In the genomic region with DNA sequence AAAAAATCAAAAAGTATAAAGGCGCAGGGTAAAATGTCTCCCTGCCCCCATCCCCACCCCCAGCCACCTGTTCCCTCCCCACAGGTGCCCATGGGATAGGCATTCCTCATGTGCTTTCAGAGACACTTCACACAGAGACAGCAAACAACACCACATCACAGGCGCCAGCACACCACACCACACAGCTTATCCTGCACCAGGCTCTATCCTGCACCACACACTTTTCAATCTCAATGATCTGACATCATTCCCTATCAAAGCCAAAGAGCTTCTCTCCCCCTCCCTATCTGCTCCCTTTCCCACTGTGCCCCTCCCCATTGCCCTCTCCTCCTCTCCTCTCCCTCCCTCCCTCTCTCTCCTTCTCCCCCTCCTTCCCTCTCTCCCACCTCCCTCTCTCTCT, we compare ENCODE assay signal across 24 cellular contexts. TPM values are rescaled to one million over a fixed set of nuclear protein-coding genes. Genes with fewer than 3 reads are reported as not detected.
DNase-seq lines count a peak whose midpoint lies in the region; ATAC-seq and TF ChIP-seq lines count a peak whose summit lies in the region.
"Had no signal": no experiment of that assay in that cellular context is flagged by ENCODE, and none has a peak within 500 bp of the region (broad histone marks: within the 10 kb centered on the region; RNA-seq: fewer than 3 reads in every experiment).

No MANE protein-coding gene starts in this region.

- DNase-seq in NCI-H2081 (lab: John Stamatoyannopoulos, UW) (peak; percentile 36 to 66), NCI-H2081 treated with DMSO at 0.1 percent for 48 hours (lab: John Stamatoyannopoulos, UW) (no peak), NCI-H2029 (lab: John Stamatoyannopoulos, UW) (peak; percentile 87), neural progenitor cell (ENCODE audit: low spot score) (no peak), heart left ventricle (no peak)
- DNase-seq: activated CD4-positive, alpha-beta memory T cell treated with anti-CD3 and anti-CD28 coated beads, Interleukin-2, amount 10 ng/mL, durations not matched to agents 7 days and 5 days; activated T-cell treated with anti-CD3 and anti-CD28 coated beads, Interleukin-2, amount 50 U/mL, for 4 hours; cortex of kidney; kidney glomerular epithelial cell; MG63; NCI-H226; retina; stimulated activated naive B cell treated with anti-CD40 and anti-IgM and Interleukin-4, amounts not matched to agents 10 μg/mL and 1 μg/mL and 100 μg/mL, for 72 hours had no signal

- H3K4me1 ChIP-seq in neural progenitor cell: peaks cover 5% of the 10 kb centered on the region
- peaks cover 0 to 4% (median 0%) of the 10 kb centered on the region in 12 donors for H3K4me1 ChIP-seq in heart left ventricle
- H3K4me1 ChIP-seq: body of pancreas had no signal

- no peak overlapping the region for H3K9ac ChIP-seq in neural progenitor cell

- no peak overlapping the region for H3K4me3 Mint-ChIP-seq in activated T-helper 17 cell treated with anti-CD3 and anti-CD28 coated beads, Interleukin-2, amount 50 U/mL, for 72 hours
- H3K4me3 Mint-ChIP-seq in neural progenitor cell: no peak overlapping the region
- H3K4me3 Mint-ChIP-seq: activated CD4-positive, alpha-beta memory T cell treated with anti-CD3 and anti-CD28 coated beads, Interleukin-2, amount 10 ng/mL, durations not matched to agents 7 days and 5 days; activated T-cell treated with anti-CD3 and anti-CD28 coated beads, Interleukin-2, amount 50 U/mL, for 4 hours; stimulated activated naive B cell treated with anti-CD40 and anti-IgM and Interleukin-4, amounts not matched to agents 10 μg/mL and 1 μg/mL and 100 μg/mL, for 72 hours had no signal

- intact Hi-C loops in heart left ventricle (cut with DNase I): no loop called here

- H3K79me2 ChIP-seq in neural progenitor cell (ENCODE audit: low read depth): no peaks in the 10 kb centered on the region

- H4K20me1 ChIP-seq in neural progenitor cell (ENCODE audit: low read depth): no peaks in the 10 kb centered on the region
- H4K20me1 ChIP-seq: BLaER1 treated with 17β-estradiol and CSF1 and Interleukin-3, amounts not matched to agents 10 nM and 100 nM had no signal

- no peaks in the 10 kb centered on the region for H3K36me3 ChIP-seq in neural progenitor cell
- H3K36me3 ChIP-seq in heart left ventricle: no peaks in the 10 kb centered on the region
- H3K36me3 ChIP-seq: BLaER1 treated with 17β-estradiol and CSF1 and Interleukin-3, amounts not matched to agents 10 nM and 100 nM; MG63; tibial nerve had no signal

- no peak for ATAC-seq in activated T-helper 17 cell treated with anti-CD3 and anti-CD28 coated beads, Interleukin-2, amount 50 U/mL, for 72 hours (replicated peaks)
- no peak for ATAC-seq in heart left ventricle
- no peak for ATAC-seq in GM21360 (IDR thresholded peaks at IDR 0.05; ENCODE audit: unreplicated experiment)
- ATAC-seq in HG03565 (IDR thresholded peaks at IDR 0.05; ENCODE audit: unreplicated experiment): no peak
- ATAC-seq: activated T-cell treated with anti-CD3 and anti-CD28 coated beads, Interleukin-2, amount 50 U/mL, for 4 hours; body of pancreas had no signal

- H3K27ac Mint-ChIP-seq in activated T-helper 17 cell treated with anti-CD3 and anti-CD28 coated beads, Interleukin-2, amount 50 U/mL, for 72 hours: peak overlapping the region; percentile 25
- H3K27ac Mint-ChIP-seq in neural progenitor cell: peak overlapping the region; percentile 76
- H3K27ac Mint-ChIP-seq: activated CD4-positive, alpha-beta memory T cell treated with anti-CD3 and anti-CD28 coated beads, Interleukin-2, amount 10 ng/mL, durations not matched to agents 7 days and 5 days; stimulated activated naive B cell treated with anti-CD40 and anti-IgM and Interleukin-4, amounts not matched to agents 10 μg/mL and 1 μg/mL and 100 μg/mL, for 72 hours had no signal

- no peaks in the 10 kb centered on the region for H3K27me3 ChIP-seq in neural progenitor cell
- H3K27me3 ChIP-seq in heart left ventricle: peaks cover 0 to 17% (median 0%) of the 10 kb centered on the region in 9 donors
- H3K27me3 ChIP-seq: BLaER1 treated with 17β-estradiol and CSF1 and Interleukin-3, amounts not matched to agents 10 nM and 100 nM; body of pancreas; MG63; tibial nerve had no signal

- no peaks in the 10 kb centered on the region for H3K27me3 Mint-ChIP-seq in activated T-helper 17 cell treated with anti-CD3 and anti-CD28 coated beads, Interleukin-2, amount 50 U/mL, for 72 hours
- peaks cover 20% of the 10 kb centered on the region for H3K27me3 Mint-ChIP-seq in neural progenitor cell (ENCODE audit: insufficient read depth, low read depth)
- H3K27me3 Mint-ChIP-seq: activated naive CD4-positive, alpha-beta T cell treated with anti-CD3 and anti-CD28 coated beads, Interleukin-2, amount 50 U/mL, for 24 hours had no signal

- TF ChIP-seq CTCF in neural progenitor cell (IDR thresholded peaks at IDR 0.05): no peak
- no peak for TF ChIP-seq CTCF in heart left ventricle (IDR thresholded peaks at IDR 0.05)

- H3K9me3 ChIP-seq in neural progenitor cell (ENCODE audit: low read depth): no peaks in the 10 kb centered on the region
- no peaks in the 10 kb centered on the region for H3K9me3 ChIP-seq in heart left ventricle
- H3K9me3 ChIP-seq: BLaER1 treated with 17β-estradiol and CSF1 and Interleukin-3, amounts not matched to agents 10 nM and 100 nM; body of pancreas; MG63; tibial nerve had no signal

- no peaks in the 10 kb centered on the region for H3K9me3 Mint-ChIP-seq in activated T-helper 17 cell treated with anti-CD3 and anti-CD28 coated beads, Interleukin-2, amount 50 U/mL, for 72 hours
- peaks cover 2% of the 10 kb centered on the region for H3K9me3 Mint-ChIP-seq in neural progenitor cell
- H3K9me3 Mint-ChIP-seq: activated CD4-positive, alpha-beta memory T cell treated with anti-CD3 and anti-CD28 coated beads, Interleukin-2, amount 10 ng/mL, durations not matched to agents 7 days and 5 days; activated naive CD4-positive, alpha-beta T cell treated with anti-CD3 and anti-CD28 coated beads, Interleukin-2, amount 50 U/mL, for 24 hours; activated T-cell treated with anti-CD3 and anti-CD28 coated beads, Interleukin-2, amount 50 U/mL, for 4 hours; stimulated activated naive B cell treated with anti-CD40 and anti-IgM and Interleukin-4, amounts not matched to agents 10 μg/mL and 1 μg/mL and 100 μg/mL, for 72 hours had no signal

- H3F3A ChIP-seq in neural progenitor cell (ENCODE audit: low read depth): peaks cover 3% of the 10 kb centered on the region

- no peak overlapping the region for H3K4me3 ChIP-seq in neural progenitor cell
- no peak overlapping the region for H3K4me3 ChIP-seq in heart left ventricle
- H3K4me3 ChIP-seq: BLaER1 treated with 17β-estradiol and CSF1 and Interleukin-3, amounts not matched to agents 10 nM and 100 nM; body of pancreas; MG63; tibial nerve had no signal

- H3K4me2 ChIP-seq in neural progenitor cell: no peak overlapping the region

- TF ChIP-seq POLR2A in heart left ventricle (IDR thresholded peaks at IDR 0.05): no peak

- H2AFZ ChIP-seq in neural progenitor cell (replicated peaks): no peak overlapping the region

- 85 to 94% (median 90%) methylated on average over 2 of the region's 2 CpGs for WGBS in heart left ventricle, 4 donors

- H3K27ac ChIP-seq in neural progenitor cell (no peak overlapping the region), heart left ventricle (no peak overlapping the region)
- H3K27ac ChIP-seq: BLaER1 treated with 17β-estradiol and CSF1 and Interleukin-3, amounts not matched to agents 10 nM and 100 nM; body of pancreas; VCaP had no signal

- peaks cover 23% of the 10 kb centered on the region for H3K4me1 Mint-ChIP-seq in activated T-helper 17 cell treated with anti-CD3 and anti-CD28 coated beads, Interleukin-2, amount 50 U/mL, for 72 hours
- peaks cover 26% of the 10 kb centered on the region for H3K4me1 Mint-ChIP-seq in neural progenitor cell

- no peaks in the 10 kb centered on the region for H3K36me3 Mint-ChIP-seq in activated T-helper 17 cell treated with anti-CD3 and anti-CD28 coated beads, Interleukin-2, amount 50 U/mL, for 72 hours (ENCODE audit: low read depth)
- no peaks in the 10 kb centered on the region for H3K36me3 Mint-ChIP-seq in neural progenitor cell
- H3K36me3 Mint-ChIP-seq: activated naive CD4-positive, alpha-beta T cell treated with anti-CD3 and anti-CD28 coated beads, Interleukin-2, amount 50 U/mL, for 24 hours; stimulated activated naive B cell treated with anti-CD40 and anti-IgM and Interleukin-4, amounts not matched to agents 10 μg/mL and 1 μg/mL and 100 μg/mL, for 72 hours had no signal

RNA-seq across cellular contexts. Expression of gene FAM178B, which starts 15.5 kb away (rescaled TPM):
- not detected for total RNA-seq in activated T-helper 17 cell treated with anti-CD3 and anti-CD28 coated beads, Interleukin-2, amount 50 U/mL, for 72 hours
- total RNA-seq in neural progenitor cell (ENCODE audit: low replicate concordance): not detected in 2 replicates
- total RNA-seq in heart left ventricle: under 1 TPM in 4 of 9 donors, not detected in 5; 0.26 to 0.71 (median 0.50) TPM
- under 1 TPM; 0.14 to 0.50 TPM for polyA plus RNA-seq in heart left ventricle
- total RNA-seq: body of pancreas, Daoy, epithelial cell of proximal tubule, frontal cortex had no signal

Comparison
In these comparisons a context has a peak if more than half of its experiments do, and no peak if none do; other contexts are left out.
1. DNase-seq: peak in NCI-H2081 (2 of 2) and NCI-H2029 (single experiment); none in NCI-H2081 treated with DMSO at 0.1 percent for 48 hours (single experiment), neural progenitor cell (single experiment) and heart left ventricle (0 of 5).